Comparison of ENCODE assay signal across 21 cellular contexts in the genomic region with DNA sequence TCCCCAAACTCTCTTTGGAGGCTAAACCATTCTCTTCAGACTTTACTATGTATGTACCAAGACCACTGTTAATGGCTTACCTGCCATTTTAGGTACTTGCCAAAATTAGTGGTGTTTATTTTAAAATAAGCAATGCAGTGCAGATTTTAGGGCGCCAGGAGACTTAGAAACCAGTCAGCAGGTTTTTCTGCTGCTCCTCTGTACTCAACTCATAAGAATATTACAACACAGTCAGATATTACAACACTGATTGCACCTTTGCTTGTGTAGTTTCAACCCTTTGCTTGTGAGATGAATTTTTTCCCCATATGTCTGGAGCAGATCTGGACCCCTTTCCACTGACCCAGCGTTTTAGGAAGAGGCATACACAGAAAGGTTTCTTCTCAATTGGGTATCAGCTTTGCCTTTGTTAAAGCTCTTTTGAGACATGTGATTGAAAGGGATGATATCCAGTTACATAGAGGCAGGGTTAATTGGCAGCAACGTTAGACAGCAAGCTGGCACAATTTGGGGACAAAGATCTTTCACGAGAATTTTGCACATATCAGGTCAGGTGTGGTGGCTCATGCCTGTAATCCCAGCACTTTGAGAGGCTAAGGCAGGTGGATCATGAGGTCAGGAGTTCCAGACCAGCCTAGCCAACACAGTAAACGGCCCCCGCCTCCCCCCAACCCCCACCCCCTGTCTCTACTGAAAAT.
"Had no signal": no experiment of that assay in that cellular context is flagged by ENCODE, and none has a peak within 500 bp of the region (broad histone marks: within the 10 kb centered on the region; RNA-seq: fewer than 3 reads in every experiment).

No MANE protein-coding gene starts in this region.

- H3K4me3 ChIP-seq: dorsolateral prefrontal cortex, lung, sigmoid colon had no signal

- DNase-seq: activated CD4-positive, alpha-beta T cell treated with anti-CD3 and anti-CD28 coated beads, Interleukin-2, amount 10 ng/mL, durations not matched to agents 7 days and 5 days; activated CD4-positive, CD25-positive, alpha-beta regulatory T cell; activated CD8-positive, alpha-beta memory T cell treated with anti-CD3 and anti-CD28 coated beads for 24 hours; activated CD8-positive, alpha-beta memory T cell treated with anti-CD3 and anti-CD28 coated beads, Interleukin-2, amount 50 U/mL, for 48 hours; activated gamma-delta T cell treated with Interleukin-2 at 50 U/mL for 16 hours; anterior cingulate cortex; brain microvascular endothelial cell; central memory CD4-positive, alpha-beta T cell; dorsolateral prefrontal cortex; foreskin keratinocyte; hypothalamus; islet precursor cell; left colon; sigmoid colon; stimulated activated CD4-positive, alpha-beta T cell treated with anti-CD3 and anti-CD28 coated beads, Interleukin-4, amount 100 ng/mL, for 4 hours; stimulated activated naive CD4-positive, alpha-beta T cell; T-cell had no signal

- H3K4me3 Mint-ChIP-seq: activated CD4-positive, alpha-beta T cell treated with anti-CD3 and anti-CD28 coated beads, Interleukin-2, amount 10 ng/mL, durations not matched to agents 7 days and 5 days; mesothelial cell of epicardium; natural killer cell treated with Interleukin-12 subunit alpha and Interleukin-12 subunit beta and Interleukin-15 and Interleukin-18, amount 100 ng/mL, for 72 hours; T-cell had no signal

- H3K9ac ChIP-seq: parathyroid adenoma had no signal

- H3K9me3 Mint-ChIP-seq: activated CD4-positive, alpha-beta T cell treated with anti-CD3 and anti-CD28 coated beads, Interleukin-2, amount 10 ng/mL, durations not matched to agents 7 days and 5 days; mesothelial cell of epicardium; natural killer cell treated with Interleukin-12 subunit alpha and Interleukin-12 subunit beta and Interleukin-15 and Interleukin-18, amount 100 ng/mL, for 72 hours; T-cell had no signal

- H3K27ac ChIP-seq: brain microvascular endothelial cell, foreskin keratinocyte, parathyroid adenoma, sigmoid colon had no signal

- H3K9me3 ChIP-seq: sigmoid colon had no signal

- H3K4me1 ChIP-seq: parathyroid adenoma had no signal

- H3K27ac Mint-ChIP-seq: mesothelial cell of epicardium; natural killer cell treated with Interleukin-12 subunit alpha and Interleukin-12 subunit beta and Interleukin-15 and Interleukin-18, amount 100 ng/mL, for 72 hours had no signal

- H3K27me3 Mint-ChIP-seq: activated CD4-positive, alpha-beta T cell treated with anti-CD3 and anti-CD28 coated beads, Interleukin-2, amount 10 ng/mL, durations not matched to agents 7 days and 5 days; natural killer cell treated with Interleukin-12 subunit alpha and Interleukin-12 subunit beta and Interleukin-15 and Interleukin-18, amount 100 ng/mL, for 72 hours; T-cell had no signal

- ATAC-seq: foreskin keratinocyte; left colon; natural killer cell treated with Interleukin-12 subunit alpha and Interleukin-12 subunit beta and Interleukin-15 and Interleukin-18, amount 100 ng/mL, for 72 hours; T-cell had no signal

- H3K27me3 ChIP-seq: brain microvascular endothelial cell, dorsolateral prefrontal cortex, foreskin keratinocyte, sigmoid colon had no signal
